In the genomic region with DNA sequence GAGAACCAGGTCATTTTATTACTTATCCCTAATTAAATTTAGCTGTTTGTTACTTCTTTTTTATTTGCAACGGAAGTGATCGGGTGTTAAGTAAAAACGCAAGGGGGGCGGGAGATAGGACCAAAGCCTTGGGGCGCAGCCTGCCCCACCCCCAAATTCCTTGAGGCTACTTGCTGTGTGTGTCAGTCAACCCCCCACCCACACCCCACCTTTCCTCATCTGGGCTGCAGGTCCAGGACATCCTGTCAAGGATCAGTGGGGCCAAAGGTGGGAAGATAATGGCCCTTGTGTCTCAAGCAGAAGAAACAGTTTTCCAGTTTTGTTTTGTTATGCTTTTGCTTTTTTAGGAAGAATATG, we compare ENCODE assay signal across 8 cellular contexts. TPM values are rescaled to one million over a fixed set of nuclear protein-coding genes. Genes with fewer than 3 reads are reported as not detected.
DNase-seq lines count a peak whose midpoint lies in the region; ATAC-seq and TF ChIP-seq lines count a peak whose summit lies in the region.

No MANE protein-coding gene starts in this region.

- peak overlapping the region; percentile 81 for H3K27ac ChIP-seq in CD4-positive, CD25-positive, alpha-beta regulatory T cell (ENCODE audit: insufficient read depth, low read length, poor library complexity, severe bottlenecking)
- no peak overlapping the region for H3K27ac ChIP-seq in Panc1 (ENCODE audit: low read length)
- peak overlapping the region; percentile 85 to 90 for H3K27ac ChIP-seq in esophagus (ENCODE audit: low read depth in 2 of 2, low read length in 1 of 2)

- H3K4me3 Mint-ChIP-seq in CD4-positive, CD25-positive, alpha-beta regulatory T cell, result peak overlapping the region; percentile 93 to 98 (median 96)

- peak in 1 of 3 donors; percentile 50 for DNase-seq in CD4-positive, CD25-positive, alpha-beta regulatory T cell
- DNase-seq in Panc1 (ENCODE audit: low read depth, low spot score) (no peak), globus pallidus (ENCODE audit: low spot score) (no peak), activated gamma-delta T cell (lab: John Stamatoyannopoulos, UW) (no peak)
- no peak for DNase-seq in activated CD4-positive, CD25-positive, alpha-beta regulatory T cell (lab: John Stamatoyannopoulos, UW)

- peak overlapping the region; percentile 100 for H2AFZ ChIP-seq in neuron (ENCODE audit: low read depth, low read length)

- H3K9me3 Mint-ChIP-seq in CD4-positive, CD25-positive, alpha-beta regulatory T cell, result peaks cover 0 to 1% (median 0%) of the 10 kb centered on the region in 7 donors

- intact Hi-C loops in Panc1 (cut with micrococcal nuclease; ENCODE audit: unreplicated experiment), result no loop called here

- in situ Hi-C loops in Panc1 (cut with HindIII; ENCODE audit: low pct_unique_long_range_greater_than_20kb, low sequenced_read_pairs), result no loop called here

- H3K4me1 Mint-ChIP-seq in CD4-positive, CD25-positive, alpha-beta regulatory T cell, result peaks cover 18 to 42% (median 28%) of the 10 kb centered on the region in 4 donors

- H3K27me3 Mint-ChIP-seq in CD4-positive, CD25-positive, alpha-beta regulatory T cell, result peaks cover 5% of the 10 kb centered on the region

- peaks cover 27% of the 10 kb centered on the region for H3K4me1 ChIP-seq in CD4-positive, CD25-positive, alpha-beta regulatory T cell (ENCODE audit: control insufficient read depth, insufficient read depth, low read length, poor library complexity, severe bottlenecking)
- H3K4me1 ChIP-seq in Panc1 (ENCODE audit: control insufficient read depth, insufficient read depth, low read length) (no peaks in the 10 kb centered on the region; the same call in 1 of the 2 replicates), esophagus (ENCODE audit: control insufficient read depth in 2 of 2, insufficient read depth in 2 of 2, low read length in 1 of 2) (peaks cover 0 to 2% of the 10 kb centered on the region in 2 donors), neuron (ENCODE audit: insufficient read depth, low read length) (peaks cover 18% of the 10 kb centered on the region)

- ATAC-seq in CD4-positive, CD25-positive, alpha-beta regulatory T cell (ENCODE audit: low read depth in 2 of 2), result no peak
- ATAC-seq in Panc1 (no peak), HG03097 (IDR thresholded peaks at IDR 0.05; ENCODE audit: low FRiP score, unreplicated experiment) (no peak)

- peaks cover 6% of the 10 kb centered on the region for H3K36me3 Mint-ChIP-seq in CD4-positive, CD25-positive, alpha-beta regulatory T cell

- H3K4me3 ChIP-seq in CD4-positive, CD25-positive, alpha-beta regulatory T cell (ENCODE audit: low read depth, low read length), result peak overlapping the region; percentile 80
- H3K4me3 ChIP-seq in Panc1 (ENCODE audit: low read depth in 2 of 2, low read length in 2 of 2) (peak overlapping the region; percentile 53 to 55), esophagus (ENCODE audit: low read depth in 1 of 2, low read length in 2 of 2) (peak overlapping the region; percentile 69 to 89), neuron (ENCODE audit: low read length) (peak overlapping the region; percentile 78)

- BruUV-seq in Panc1 (replicated peaks; lab: Mats Ljungman, UMichigan), result no TSS peak

- WGBS in esophagus, 2 donors, result 13 to 17% methylated on average over 5 of the region's 5 CpGs

- CTCF ChIA-PET in Panc1 (lab: Charles Lee), result no interaction called here

- peak overlapping the region; percentile 91 to 96 (median 95) for H3K27ac Mint-ChIP-seq in CD4-positive, CD25-positive, alpha-beta regulatory T cell

- POLR2A ChIA-PET in Panc1 (lab: Charles Lee), result interaction anchor here (0.6 kb wide), 1 partner anchor 728 kb away, joined by 4 read pairs; no protein-coding TSS in a partner anchor

- no peaks in the 10 kb centered on the region for H3K36me3 ChIP-seq in CD4-positive, CD25-positive, alpha-beta regulatory T cell (ENCODE audit: control insufficient read depth, insufficient read depth, low read length)
- no peaks in the 10 kb centered on the region; the same call in 1 of the 2 replicates for H3K36me3 ChIP-seq in Panc1 (ENCODE audit: control insufficient read depth, insufficient read depth, low read length)
- H3K36me3 ChIP-seq in esophagus (ENCODE audit: control insufficient read depth in 2 of 2, insufficient read depth in 2 of 2, low read length in 1 of 2), result no peaks in the 10 kb centered on the region
- no peaks in the 10 kb centered on the region for H3K36me3 ChIP-seq in neuron (ENCODE audit: insufficient read depth, low read length)

- H3K9me3 ChIP-seq in CD4-positive, CD25-positive, alpha-beta regulatory T cell (ENCODE audit: control insufficient read depth in 2 of 2, low read length in 2 of 2), result no peaks in the 10 kb centered on the region
- H3K9me3 ChIP-seq in Panc1 (ENCODE audit: control insufficient read depth, insufficient read depth, low read depth, low read length) (no peaks in the 10 kb centered on the region), esophagus (ENCODE audit: control insufficient read depth in 2 of 2, insufficient read depth in 1 of 2, low read depth in 1 of 2, low read length in 1 of 2) (no peaks in the 10 kb centered on the region), neuron (ENCODE audit: low read length) (no peaks in the 10 kb centered on the region)

- no peak for TF ChIP-seq CTCF in Panc1 (IDR thresholded peaks at IDR 0.05)

- H3K27me3 ChIP-seq in CD4-positive, CD25-positive, alpha-beta regulatory T cell (ENCODE audit: control insufficient read depth, insufficient read depth, low read length), result no peaks in the 10 kb centered on the region
- H3K27me3 ChIP-seq in Panc1 (ENCODE audit: control insufficient read depth, insufficient read depth, low read length) (peaks cover 2% of the 10 kb centered on the region; the same call in 1 of the 2 replicates), esophagus (ENCODE audit: control insufficient read depth in 1 of 2, insufficient read depth in 2 of 2, low read length in 2 of 2) (no peaks in the 10 kb centered on the region), neuron (ENCODE audit: insufficient read depth, low read length) (no peaks in the 10 kb centered on the region)

RNA-seq across cellular contexts. Expression of gene FOXO1, which starts 1.2 kb away (rescaled TPM):
- 119 TPM for total RNA-seq in CD4-positive, CD25-positive, alpha-beta regulatory T cell
- polyA plus RNA-seq in CD4-positive, CD25-positive, alpha-beta regulatory T cell, result 100 to 1,000 TPM in 1 of 4 donors, 10 to 100 TPM in 3; 45.5 to 115 (median 65.4) TPM
- 2.1 TPM for total RNA-seq in Panc1 (2021; ENCODE audit: unreplicated experiment)
- polyA plus RNA-seq in Panc1 (2012; ENCODE audit: insufficient read length), result 0.59 TPM
- 1 to 10 TPM; 1.7 to 3.7 TPM for polyA plus RNA-seq in esophagus

Comparison
In these comparisons a context has a peak if more than half of its experiments do, and no peak if none do; other contexts are left out.
1. RNA of gene FOXO1, which starts 1.2 kb away (total RNA-seq): 119 TPM in CD4-positive, CD25-positive, alpha-beta regulatory T cell (single experiment); 2.1 TPM in Panc1 (single experiment); every median in the first group is over 10 times any median in the second.
2. Peak in every context shown above with its lines, with median percentiles within 50 percentile points of each other: H3K4me3 ChIP-seq.